In genomic region chr9:35733109-35733541, GRCh38 we compare ENCODE assay signal across 8 cellular contexts. TPM values are rescaled to one million over a fixed set of nuclear protein-coding genes. Genes with fewer than 3 reads are reported as not detected.
A peak's percentile ranks its signal among the peaks of the same experiment; 100 is the strongest.
DNase-seq lines count a peak whose midpoint lies in the region; ATAC-seq, FAIRE-seq and TF ChIP-seq lines count a peak whose summit lies in the region.

No MANE protein-coding gene starts in this region.

- peak; percentile 41 for DNase-seq in DMS79 (lab: John Stamatoyannopoulos, UW)
- peak; percentile 36 for DNase-seq in HS-27A (ENCODE audit: low read depth)
- DNase-seq in RCC 7860 (ENCODE audit: low spot score), result peak; percentile 68
- peak; percentile 62 for DNase-seq in colonic mucosa
- DNase-seq in activated CD4-positive, alpha-beta T cell treated with anti-CD3 and anti-CD28 coated beads for 4 hours, result no peak

- no peak for TF ChIP-seq CTCF in colonic mucosa (IDR thresholded peaks at IDR 0.05)

- peak overlapping the region; percentile 92 to 93 for H3K9ac ChIP-seq in colonic mucosa (ENCODE audit: low read depth in 2 of 2, low read length in 2 of 2)

- H3K9me3 ChIP-seq in colonic mucosa (no peaks in the 10 kb centered on the region), mononuclear cell (ENCODE audit: low read depth, low read length) (no peaks in the 10 kb centered on the region)

- H3K36me3 ChIP-seq in colonic mucosa, result peaks cover 17% of the 10 kb centered on the region

- H3K4me3 ChIP-seq in colonic mucosa (peak overlapping the region; percentile 82), mononuclear cell (ENCODE audit: low read length) (peak overlapping the region; percentile 77)

- ATAC-seq in GM18867 (IDR thresholded peaks at IDR 0.05; ENCODE audit: unreplicated experiment) (no peak), GM21515 (IDR thresholded peaks at IDR 0.05; ENCODE audit: unreplicated experiment) (no peak)

- H3K27me3 ChIP-seq in colonic mucosa, result no peaks in the 10 kb centered on the region
- H3K27me3 ChIP-seq in mononuclear cell (ENCODE audit: insufficient read depth, low read length), result no peaks in the 10 kb centered on the region

- H3K27ac ChIP-seq in colonic mucosa, result peak overlapping the region; percentile 97

- peak; percentile 7 for FAIRE-seq in RCC 7860 (lab: Jason Lieb, UNC)

- intact Hi-C loops in colonic mucosa (cut with DNase I), result loop anchor here (5.0 kb wide), 1 partner anchor 71 kb away; no protein-coding TSS in a partner anchor

- peaks cover 19% of the 10 kb centered on the region for H3K4me1 ChIP-seq in colonic mucosa
- peaks cover 57% of the 10 kb centered on the region for H3K4me1 ChIP-seq in mononuclear cell (ENCODE audit: insufficient read depth, low read length)

RNA-seq across cellular contexts. Expression of gene CREB3, which starts 0.7 kb away (rescaled TPM):
- total RNA-seq in colonic mucosa, result 10 to 100 TPM; 47.9 to 50.8 TPM
- total RNA-seq in mononuclear cell, result 15.7 TPM

RNA-seq across cellular contexts. Expression of gene TLN1, which starts 1.1 kb away (rescaled TPM):
- total RNA-seq in colonic mucosa (100 to 1,000 TPM; 177 to 196 TPM), mononuclear cell (195 TPM)

RNA-seq across cellular contexts. Expression of gene GBA2, which starts 15.9 kb away (rescaled TPM):
- 100 to 1,000 TPM; 127 to 157 TPM for total RNA-seq in colonic mucosa
- total RNA-seq in mononuclear cell, result 13.4 TPM

RNA-seq across cellular contexts. Expression of gene RGP1, which starts 16.0 kb away (rescaled TPM):
- total RNA-seq in colonic mucosa (10 to 100 TPM; 52.0 to 53.9 TPM), mononuclear cell (6.6 TPM)

RNA-seq across cellular contexts. Expression of gene MSMP, which starts 21.0 kb away (rescaled TPM):
- total RNA-seq in colonic mucosa (1 to 10 TPM in 1 of 2 donors, not detected in 1; 2.1 TPM), mononuclear cell (not detected)

Comparison
In these comparisons a context has a peak if more than half of its experiments do, and no peak if none do; other contexts are left out.
1. DNase-seq: peak in DMS79 (single experiment), HS-27A (single experiment), RCC 7860 (single experiment) and colonic mucosa (single experiment); none in activated CD4-positive, alpha-beta T cell treated with anti-CD3 and anti-CD28 coated beads for 4 hours (0 of 2).